ENCODE assay signal across 29 cellular contexts in genomic region chr10:1033601-1034000, GRCh38. TPM values are rescaled to one million over a fixed set of nuclear protein-coding genes. Genes with fewer than 3 reads are reported as not detected.
"Had no signal": no experiment of that assay in that cellular context is flagged by ENCODE, and none has a peak within 500 bp of the region (broad histone marks: within the 10 kb centered on the region; RNA-seq: fewer than 3 reads in every experiment).

No MANE protein-coding gene starts in this region.

- ATAC-seq: activated CD4-positive, alpha-beta T cell treated with anti-CD3 and anti-CD28 coated beads for 36 hours; activated T-cell treated with anti-CD3 and anti-CD28 coated beads, Interleukin-2, amount 50 U/mL, for 72 hours; body of pancreas; mucosa of descending colon; natural killer cell treated with Interleukin-12 subunit alpha and Interleukin-12 subunit beta and Interleukin-15 and Interleukin-18, amount 100 ng/mL, for 72 hours; stimulated activated naive CD8-positive, alpha-beta T cell treated with anti-CD3 and anti-CD28 coated beads, Interleukin-15, Interleukin-2, amounts not matched to agents 100 U/mL and 50 U/mL, for 24 hours had no signal

- H3K4me3 ChIP-seq: body of pancreas, esophagus squamous epithelium, lung, mucosa of descending colon, thyroid gland, upper lobe of left lung, vagina had no signal

- H3K27me3 ChIP-seq: body of pancreas, esophagus squamous epithelium, thyroid gland, upper lobe of left lung, vagina had no signal

- H3K9me3 ChIP-seq: body of pancreas, esophagus squamous epithelium, mucosa of descending colon, thyroid gland, upper lobe of left lung, vagina had no signal

- DNase-seq: activated CD4-positive, alpha-beta T cell treated with anti-CD3 and anti-CD28 coated beads for 36 hours; activated CD4-positive, CD25-positive, alpha-beta regulatory T cell; activated naive CD4-positive, alpha-beta T cell; activated T-cell treated with anti-CD3 and anti-CD28 coated beads for 4 hours; activated T-cell treated with anti-CD3 and anti-CD28 coated beads, Interleukin-2, amount 50 U/mL, for 72 hours; aorta; body of pancreas; effector CD8-positive, alpha-beta T cell; esophagus squamous epithelium; glutamatergic neuron; hypothalamus; immature natural killer cell; kidney; mucosa of descending colon; retina; stimulated activated naive CD8-positive, alpha-beta T cell treated with anti-CD3 and anti-CD28 coated beads, Interleukin-15, Interleukin-2, amounts not matched to agents 100 U/mL and 50 U/mL, for 24 hours; T-helper 1 cell; thyroid gland; upper lobe of left lung had no signal

- H3K27ac ChIP-seq: body of pancreas, epithelial cell of prostate, esophagus squamous epithelium, thyroid gland, upper lobe of left lung had no signal

- H3K4me1 ChIP-seq: body of pancreas, thyroid gland, upper lobe of left lung had no signal

RNA-seq across cellular contexts. Expression of gene IDI2, which starts 7.9 kb away (rescaled TPM):
- total RNA-seq: activated CD4-positive, alpha-beta T cell treated with anti-CD3 and anti-CD28 coated beads for 36 hours; activated T-cell treated with anti-CD3 and anti-CD28 coated beads, Interleukin-2, amount 50 U/mL, for 72 hours; aorta; body of pancreas; chondrocyte; esophagus squamous epithelium; frontal cortex; kidney; mesenteric fat pad; mucosa of descending colon; myocyte; natural killer cell treated with Interleukin-12 subunit alpha and Interleukin-12 subunit beta and Interleukin-15 and Interleukin-18, amount 100 ng/mL, for 72 hours; osteocyte; progenitor cell of endocrine pancreas; thyroid gland; upper lobe of left lung; vagina had no signal
